Comparison of ENCODE assay signal across 8 cellular contexts in the genomic region with DNA sequence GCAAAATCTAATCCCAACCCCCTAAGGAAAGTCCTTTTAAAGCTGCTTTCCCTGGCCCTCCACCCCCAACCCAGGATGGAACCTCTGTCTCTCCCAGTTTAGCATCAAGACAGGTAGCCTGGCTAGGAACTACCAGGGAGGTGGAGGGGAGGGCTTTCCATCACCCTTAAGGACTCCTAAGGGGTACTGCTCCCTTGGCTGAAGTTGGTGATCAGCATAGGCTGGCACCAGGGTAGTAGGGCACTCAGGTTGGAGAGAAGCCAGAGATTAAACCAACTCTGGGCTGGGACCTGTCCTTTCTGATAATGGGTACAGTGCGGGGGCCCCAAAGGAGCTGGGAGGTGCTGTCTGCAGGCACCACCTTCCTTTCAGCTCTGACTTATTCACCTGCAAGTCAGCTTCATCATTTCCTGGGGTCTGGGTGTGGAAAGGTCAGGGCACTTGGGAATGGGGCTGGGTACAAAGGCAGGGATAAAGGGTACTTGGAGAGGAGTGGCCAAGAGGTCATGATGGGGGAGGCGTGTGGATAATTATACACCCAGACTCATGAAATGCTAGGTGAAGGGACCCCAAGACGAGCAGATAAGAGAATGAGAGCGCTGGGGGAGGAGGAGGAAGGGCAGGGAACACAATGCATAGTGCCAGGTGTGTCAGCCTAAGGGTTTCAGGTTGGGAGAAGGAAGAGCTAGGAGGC. TPM values are rescaled to one million over a fixed set of nuclear protein-coding genes. Genes with fewer than 3 reads are reported as not detected.
DNase-seq lines count a peak whose midpoint lies in the region; ATAC-seq, FAIRE-seq and TF ChIP-seq lines count a peak whose summit lies in the region.
"Had no signal": no experiment of that assay in that cellular context is flagged by ENCODE, and none has a peak within 500 bp of the region (broad histone marks: within the 10 kb centered on the region; RNA-seq: fewer than 3 reads in every experiment).

No MANE protein-coding gene starts in this region.

- CTCF ChIA-PET in HCT116 (lab: Charles Lee) = interaction anchor here (2.7 kb wide), 1 partner anchor 39 kb away, joined by 8 read pairs; no protein-coding TSS in a partner anchor
- CTCF ChIA-PET in H1 (lab: Charles Lee; ENCODE audit: partially characterized antibody) = interaction anchor here (0.6 to 9.6 kb wide), 26 partner anchors 8 to 248 kb away, joined by 3 to 126 read pairs (median 4); partner anchors contain the start of gene KHDC4

- BruUV-seq in HCT116 (replicated peaks; lab: Mats Ljungman, UMichigan) = no TSS peak

- no peaks in the 10 kb centered on the region for H3K27me3 ChIP-seq in HCT116 (ENCODE audit: insufficient read depth, low read length)
- no peaks in the 10 kb centered on the region for H3K27me3 ChIP-seq in SJCRH30
- H3K27me3 ChIP-seq in H1 (replicated peaks in 1 of 4; ENCODE audit: control insufficient read depth in 3 of 4, extremely low read depth in 1 of 4, insufficient read depth in 3 of 4, low read length in 3 of 4) = no peaks in the 10 kb centered on the region
- H3K27me3 ChIP-seq in neural progenitor cell = no peaks in the 10 kb centered on the region

- peaks cover 25% of the 10 kb centered on the region for H3K23me2 ChIP-seq in H1 (ENCODE audit: low read depth, low read length)

- RAD21 ChIA-PET in HCT116 (lab: Charles Lee; ENCODE audit: low non-redundant PET in 1 of 2, low total read pairs in 2 of 2, uncharacterized antibody in 2 of 2, unreplicated experiment in 2 of 2) = interaction anchor here (0.5 to 1.0 kb wide), 7 partner anchors 14 to 774 kb away, joined by 3 to 4 read pairs (median 3); partner anchors contain the start of gene HDGF (in 1 of the 2)

- H3K9me3 ChIP-seq in HCT116 (ENCODE audit: control insufficient read depth in 1 of 2, insufficient read depth in 1 of 2, low read depth in 1 of 2, low read length in 2 of 2) = no peaks in the 10 kb centered on the region
- no peaks in the 10 kb centered on the region for H3K9me3 ChIP-seq in SJCRH30 (replicated peaks)
- no peaks in the 10 kb centered on the region for H3K9me3 ChIP-seq in H1 (ENCODE audit: insufficient read depth in 2 of 2, low read depth in 1 of 2, low read length in 1 of 2)
- no peaks in the 10 kb centered on the region for H3K9me3 ChIP-seq in neural progenitor cell (ENCODE audit: low read depth)

- no peak overlapping the region for H3K14ac ChIP-seq in H1 (ENCODE audit: insufficient read length)

- H2AFZ ChIP-seq in HCT116 (ENCODE audit: low read depth, low read length, poor library complexity, severe bottlenecking) = no peak overlapping the region
- no peak overlapping the region for H2AFZ ChIP-seq in H1 (ENCODE audit: low read length)
- no peak overlapping the region for H2AFZ ChIP-seq in neural progenitor cell (replicated peaks)

- no peaks in the 10 kb centered on the region for H3K9me2 ChIP-seq in HCT116 (ENCODE audit: insufficient read depth)

- peak overlapping the region; percentile 35 for H3K4ac ChIP-seq in H1 (replicated peaks; ENCODE audit: insufficient read length, low read depth, low read length)

- DNase-seq in HCT116 (ENCODE audit: low read depth, low spot score) (no peak), SJCRH30 (peak in 1 of 2 experiments; percentile 31), H1 (ENCODE audit: low read depth in 1 of 2, low spot score in 2 of 2) (no peak), neural progenitor cell (ENCODE audit: low spot score) (no peak), omental fat pad (ENCODE audit: low spot score) (no peak), NCI-H187 (lab: John Stamatoyannopoulos, UW) (no peak), mesenteric fat pad (ENCODE audit: low spot score) (no peak)

- peak overlapping the region; percentile 3 for H4K5ac ChIP-seq in H1 (ENCODE audit: insufficient read length, low read depth, low read length)

- peak overlapping the region; percentile 77; the same call in 1 of the 2 replicates for H2BK12ac ChIP-seq in H1 (ENCODE audit: low read depth, low read length)

- peak overlapping the region; percentile 96 for H3K4me2 ChIP-seq in HCT116 (ENCODE audit: low read length)
- H3K4me2 ChIP-seq in H1 (ENCODE audit: insufficient read depth in 1 of 2, low read depth in 2 of 2, low read length in 2 of 2) = peak overlapping the region; percentile 93 to 99
- peak overlapping the region; percentile 100 for H3K4me2 ChIP-seq in neural progenitor cell

- H4K8ac ChIP-seq in H1 (ENCODE audit: extremely low read depth, insufficient read depth, low read length) = no peak overlapping the region

- peak overlapping the region; percentile 1 for H2BK120ac ChIP-seq in H1 (replicated peaks; ENCODE audit: low read depth, low read length)

- H3K4me3 Mint-ChIP-seq in neural progenitor cell = peak overlapping the region; percentile 92

- no peak overlapping the region for H3K56ac ChIP-seq in H1 (replicated peaks; ENCODE audit: insufficient read length, low read depth, low read length)

- intact Hi-C loops in HCT116 (cut with micrococcal nuclease) = no loop called here

- H4K20me1 ChIP-seq in HCT116 (ENCODE audit: insufficient read depth) (no peaks in the 10 kb centered on the region), H1 (replicated peaks in 1 of 2; ENCODE audit: control insufficient read depth in 1 of 2, insufficient read depth in 2 of 2, low read length in 2 of 2) (peaks cover 20 to 24% of the 10 kb centered on the region in 2 experiments), neural progenitor cell (ENCODE audit: low read depth) (peaks cover 52% of the 10 kb centered on the region)

- TF ChIP-seq EP300 in H1 (IDR thresholded peaks at IDR 0.05; ENCODE audit: borderline replicate concordance in 1 of 2, low read depth in 2 of 2, low read length in 2 of 2) = no peak

- H3K9me3 Mint-ChIP-seq in neural progenitor cell = no peaks in the 10 kb centered on the region

- TF ChIP-seq POLR2A in HCT116 (IDR thresholded peaks at IDR 0.05; ENCODE audit: borderline replicate concordance, extremely low read depth, insufficient read depth, insufficient read length) = no peak
- no peak for TF ChIP-seq POLR2A in H1 (IDR thresholded peaks at IDR 0.05; ENCODE audit: control extremely low read depth in 1 of 2, low read depth in 2 of 2, low read length in 2 of 2)

- peaks cover 50% of the 10 kb centered on the region for H3F3A ChIP-seq in neural progenitor cell (ENCODE audit: low read depth)

- peak overlapping the region; percentile 95 for H3K18ac ChIP-seq in H1 (ENCODE audit: extremely low read depth, low read length)

- TF ChIP-seq CTCF in HCT116 (IDR thresholded peaks at IDR 0.05 in 2 of 3, conservative IDR thresholded peaks at IDR 0.05 in 1 of 3; ENCODE audit: borderline replicate concordance in 1 of 3, insufficient read depth in 1 of 3, low read depth in 2 of 3, low read length in 2 of 3) (no peak), H1 (IDR thresholded peaks at IDR 0.05; ENCODE audit: control extremely low read depth in 1 of 3, insufficient read depth in 1 of 3, low read depth in 1 of 3, low read length in 3 of 3) (no peak), neural progenitor cell (IDR thresholded peaks at IDR 0.05) (no peak), omental fat pad (IDR thresholded peaks at IDR 0.05) (no peak)

- H2BK15ac ChIP-seq in H1 (ENCODE audit: low read length) = 0 out of 2 replicates have a peak overlapping the region, but pooled peaks have one; percentile 3

- TF ChIP-seq RAD21 in HCT116 (IDR thresholded peaks at IDR 0.05; ENCODE audit: low read depth) (no peak), H1 (IDR thresholded peaks at IDR 0.05 in 1 of 2, conservative IDR thresholded peaks at IDR 0.05 in 1 of 2; ENCODE audit: low read depth in 2 of 2, low read length in 2 of 2) (no peak)

- H3K4me3 ChIP-seq in HCT116 (replicated peaks in 1 of 2; ENCODE audit: low read depth in 1 of 2, low read length in 2 of 2) (peak overlapping the region; percentile 87 to 91), SJCRH30 (peak overlapping the region; percentile 97), H1 (ENCODE audit: extremely low read depth in 1 of 4, insufficient read depth in 2 of 4, low read depth in 3 of 4, low read length in 4 of 4) (peak overlapping the region; percentile 77 to 97 (median 90)), neural progenitor cell (peak overlapping the region; percentile 97)

- H3K9ac ChIP-seq in HCT116 (ENCODE audit: low read length) = peak overlapping the region; percentile 97
- H3K9ac ChIP-seq in H1 (replicated peaks in 1 of 4; ENCODE audit: extremely low read depth in 1 of 4, low read depth in 3 of 4, low read length in 3 of 4) = peak overlapping the region in 3 of 4 experiments; percentile 86 to 92 (median 88); a peak in 5 of 7 replicates
- peak overlapping the region; percentile 86 for H3K9ac ChIP-seq in neural progenitor cell

- peak overlapping the region; percentile 57; the same call in 1 of the 2 replicates for H2BK20ac ChIP-seq in H1 (ENCODE audit: low read length)

- H3K4me1 ChIP-seq in HCT116 (ENCODE audit: control insufficient read depth in 1 of 2, insufficient read depth in 2 of 2, low read length in 2 of 2) (peaks cover 51 to 68% of the 10 kb centered on the region in 2 experiments), SJCRH30 (peaks cover 31% of the 10 kb centered on the region), H1 (replicated peaks in 1 of 4; ENCODE audit: control insufficient read depth in 3 of 4, insufficient read depth in 4 of 4, low read length in 3 of 4) (peaks cover 28 to 47% (median 32%) of the 10 kb centered on the region in 4 experiments), neural progenitor cell (peaks cover 44% of the 10 kb centered on the region)

- peaks cover 9% of the 10 kb centered on the region for H3K27me3 Mint-ChIP-seq in neural progenitor cell (ENCODE audit: insufficient read depth, low read depth)

- ATAC-seq in HCT116 (no peak), omental fat pad (ENCODE audit: low FRiP score) (no peak)

- H3K36me3 Mint-ChIP-seq in neural progenitor cell = peaks cover 2% of the 10 kb centered on the region

- peak overlapping the region; percentile 29; the same call in 1 of the 2 replicates for H2AK5ac ChIP-seq in H1 (ENCODE audit: low read depth, low read length)

- peak overlapping the region; percentile 97 for H3K27ac Mint-ChIP-seq in neural progenitor cell

- H2BK5ac ChIP-seq in H1 (ENCODE audit: low read depth, low read length) = peak overlapping the region; percentile 97; the same call in 1 of the 2 replicates

- peaks cover 21% of the 10 kb centered on the region for H3K79me1 ChIP-seq in H1 (ENCODE audit: low read depth, low read length)

- H4K91ac ChIP-seq in H1 (replicated peaks; ENCODE audit: insufficient read length, low read length) = peak overlapping the region; percentile 18

- 10% methylated on average over 4 of the region's 4 CpGs; no CpG with 5 or more reads in 1 of the 2 experiments for WGBS in H1 (ENCODE audit: extremely low coverage in 1 of 2, insufficient coverage in 1 of 2, insufficient read length in 1 of 2, insufficient replicate concordance in 2 of 2, low coverage in 1 of 2, low lambda C conversion rate in 2 of 2, missing lambda C conversion rate in 1 of 2), 2 experiments

- peaks cover 69% of the 10 kb centered on the region for H3K79me2 ChIP-seq in HCT116 (ENCODE audit: insufficient read depth, low read length)
- peaks cover 39 to 58% of the 10 kb centered on the region in 2 experiments for H3K79me2 ChIP-seq in H1 (ENCODE audit: control insufficient read depth in 1 of 2, insufficient read depth in 2 of 2, low read length in 2 of 2)
- H3K79me2 ChIP-seq in neural progenitor cell (ENCODE audit: low read depth) = peaks cover 75% of the 10 kb centered on the region

- peaks cover 80% of the 10 kb centered on the region for H3K4me1 Mint-ChIP-seq in neural progenitor cell

- no peaks in the 10 kb centered on the region for H3K36me3 ChIP-seq in HCT116 (ENCODE audit: control insufficient read depth in 1 of 2, insufficient read depth in 2 of 2, low read length in 2 of 2)
- peaks cover 17% of the 10 kb centered on the region; the same call in 1 of the 2 replicates for H3K36me3 ChIP-seq in SJCRH30
- H3K36me3 ChIP-seq in H1 (ENCODE audit: control insufficient read depth in 2 of 4, insufficient read depth in 4 of 4, low read length in 3 of 4) = peaks cover 0 to 3% (median 0%) of the 10 kb centered on the region in 4 experiments; a peak in 1 of 8 replicates
- no peaks in the 10 kb centered on the region for H3K36me3 ChIP-seq in neural progenitor cell

- no peak for FAIRE-seq in H1 (lab: Jason Lieb, UNC)

- no peak overlapping the region for H3K23ac ChIP-seq in H1 (ENCODE audit: insufficient read length)

- H3K27ac ChIP-seq in HCT116 (ENCODE audit: low read depth, low read length) (peak overlapping the region; percentile 85), SJCRH30 (peak overlapping the region; percentile 96), H1 (ENCODE audit: low read depth, low read length) (no peak overlapping the region), neural progenitor cell (peak overlapping the region; percentile 92)

- POLR2A ChIA-PET in HCT116 (lab: Charles Lee) (interaction anchor here (0.9 to 3.6 kb wide), 5 partner anchors 9 to 43 kb away, joined by 3 to 28 read pairs (median 9); partner anchors contain the start of gene KHDC4), H1 (lab: Charles Lee; ENCODE audit: partially characterized antibody) (interaction anchor here (0.6 to 19.2 kb wide), 37 partner anchors 5 to 305 kb away, joined by 3 to 282 read pairs (median 4); partner anchors contain the start of genes ARHGEF2, KHDC4, MEX3A and PMF1)

RNA-seq across cellular contexts. Expression of gene ARHGEF2, which starts 1.3 kb away (rescaled TPM):
- 90.1 TPM for total RNA-seq in HCT116 (2021; ENCODE audit: unreplicated experiment)
- 91.8 and 95.7 TPM in 2 replicates for polyA plus RNA-seq in HCT116 (2012)
- total RNA-seq in SJCRH30 (2014; rRNA removed; shearing (Covaris generic)) = 152 and 167 TPM in 2 replicates
- 68.3 and 80.5 TPM in 2 replicates for total RNA-seq in H1 (2021; fragmentation: NEBNext Ultra II Directional; extraction: Animal tissue kit (Norgen Biotek cat#: 25700))
- polyA plus RNA-seq in H1 (2011; rRNA removed) = 42.7 and 55.0 TPM in 2 replicates
- polyA plus RNA-seq in H1 (2011; cell fraction: cytosol; rRNA removed) = 36.0 TPM
- 102 TPM for polyA plus RNA-seq in H1 (2011; cell fraction: nucleus; rRNA removed)
- polyA plus RNA-seq in H1 (2012, experiment 1 of 2) = 54.6 to 83.3 TPM (median 61.5 TPM) in 4 replicates
- polyA plus RNA-seq in H1 (2012, experiment 2 of 2) = 40.4 TPM
- polyA plus RNA-seq in H1 (2013, experiment 1 of 2) = 27.1 TPM
- 27.2 TPM for polyA plus RNA-seq in H1 (2013, experiment 2 of 2)
- polyA minus RNA-seq in H1 (2011; rRNA and poly(A)+ RNA removed) = 67.3 and 87.2 TPM in 2 replicates
- polyA minus RNA-seq in H1 (2011; cell fraction: cytosol; rRNA and poly(A)+ RNA removed) = 29.9 TPM
- 75.9 TPM for polyA minus RNA-seq in H1 (2011; cell fraction: nucleus; rRNA and poly(A)+ RNA removed)
- 79.7 and 108 TPM in 2 replicates for total RNA-seq in neural progenitor cell (ENCODE audit: low replicate concordance)
- 100 to 1,000 TPM in 2 of 4 donors, 10 to 100 TPM in 2; 89.5 to 151 (median 98.6) TPM for total RNA-seq in omental fat pad
- 150 TPM for total RNA-seq in mesenteric fat pad

RNA-seq across cellular contexts. Expression of gene RXFP4, which starts 35.6 kb away (rescaled TPM):
- total RNA-seq in HCT116 (2021; ENCODE audit: unreplicated experiment) = 0.20 TPM
- 0.27 and 0.31 TPM in 2 replicates for polyA plus RNA-seq in HCT116 (2012)
- 0.08 TPM in 1 of 2 replicates, not detected in the other for total RNA-seq in SJCRH30 (2014; rRNA removed; shearing (Covaris generic))
- not detected in 2 replicates for total RNA-seq in H1 (2021; fragmentation: NEBNext Ultra II Directional; extraction: Animal tissue kit (Norgen Biotek cat#: 25700))
- polyA plus RNA-seq in H1 (2011; rRNA removed) = 0.09 TPM in 1 of 2 replicates, not detected in the other
- polyA plus RNA-seq in H1 (2011; cell fraction: cytosol; rRNA removed) = not detected
- polyA plus RNA-seq in H1 (2011; cell fraction: nucleus; rRNA removed) = not detected
- polyA plus RNA-seq in H1 (2012, experiment 1 of 2) = 0.18 TPM in 1 of 4 replicates, not detected in the others
- polyA plus RNA-seq in H1 (2012, experiment 2 of 2) = not detected
- polyA plus RNA-seq in H1 (2013, experiment 1 of 2) = not detected
- polyA plus RNA-seq in H1 (2013, experiment 2 of 2) = not detected
- 0.15 TPM in 1 of 2 replicates, not detected in the other for polyA minus RNA-seq in H1 (2011; rRNA and poly(A)+ RNA removed)
- not detected for polyA minus RNA-seq in H1 (2011; cell fraction: cytosol; rRNA and poly(A)+ RNA removed)
- 0.70 TPM for polyA minus RNA-seq in H1 (2011; cell fraction: nucleus; rRNA and poly(A)+ RNA removed)
- total RNA-seq in neural progenitor cell (ENCODE audit: low replicate concordance) = not detected in 2 replicates
- total RNA-seq in omental fat pad = not detected
- not detected for total RNA-seq in mesenteric fat pad
- total RNA-seq: activated CD8-positive, alpha-beta memory T cell treated with anti-CD3 and anti-CD28 coated beads for 36 hours had no signal

RNA-seq across cellular contexts. Expression of gene KHDC4, which starts 42.8 kb away (rescaled TPM):
- total RNA-seq in HCT116 (2021; ENCODE audit: unreplicated experiment) (60.7 TPM), neural progenitor cell (ENCODE audit: low replicate concordance) (91.5 and 91.9 TPM in 2 replicates), omental fat pad (10 to 100 TPM; 28.8 to 54.2 (median 42.7) TPM), mesenteric fat pad (30.7 TPM)
- polyA plus RNA-seq in HCT116 (2012) = 31.2 and 37.0 TPM in 2 replicates
- 36.4 and 52.1 TPM in 2 replicates for total RNA-seq in SJCRH30 (2014; rRNA removed; shearing (Covaris generic))
- total RNA-seq in H1 (2021; fragmentation: NEBNext Ultra II Directional; extraction: Animal tissue kit (Norgen Biotek cat#: 25700)) = 53.4 and 56.6 TPM in 2 replicates
- polyA plus RNA-seq in H1 (2011; rRNA removed) = 59.9 and 81.1 TPM in 2 replicates
- polyA plus RNA-seq in H1 (2011; cell fraction: cytosol; rRNA removed) = 82.9 TPM
- 112 TPM for polyA plus RNA-seq in H1 (2011; cell fraction: nucleus; rRNA removed)
- polyA plus RNA-seq in H1 (2012, experiment 1 of 2) = 50.2 to 59.1 TPM (median 55.5 TPM) in 4 replicates
- polyA plus RNA-seq in H1 (2012, experiment 2 of 2) = 11.6 TPM
- polyA plus RNA-seq in H1 (2013, experiment 1 of 2) = 46.7 TPM
- 44.1 TPM for polyA plus RNA-seq in H1 (2013, experiment 2 of 2)
- polyA minus RNA-seq in H1 (2011; rRNA and poly(A)+ RNA removed) = 89.4 and 120 TPM in 2 replicates
- 50.6 TPM for polyA minus RNA-seq in H1 (2011; cell fraction: cytosol; rRNA and poly(A)+ RNA removed)
- polyA minus RNA-seq in H1 (2011; cell fraction: nucleus; rRNA and poly(A)+ RNA removed) = 103 TPM

RNA-seq across cellular contexts. Expression of gene SSR2, which starts 43.7 kb away (rescaled TPM):
- total RNA-seq in HCT116 (2021; ENCODE audit: unreplicated experiment) (153 TPM), neural progenitor cell (ENCODE audit: low replicate concordance) (293 and 314 TPM in 2 replicates), omental fat pad (100 to 1,000 TPM; 197 to 397 (median 308) TPM), mesenteric fat pad (179 TPM)
- polyA plus RNA-seq in HCT116 (2012) = 225 and 258 TPM in 2 replicates
- total RNA-seq in SJCRH30 (2014; rRNA removed; shearing (Covaris generic)) = 170 and 183 TPM in 2 replicates
- 190 and 196 TPM in 2 replicates for total RNA-seq in H1 (2021; fragmentation: NEBNext Ultra II Directional; extraction: Animal tissue kit (Norgen Biotek cat#: 25700))
- polyA plus RNA-seq in H1 (2011; rRNA removed) = 411 and 648 TPM in 2 replicates
- polyA plus RNA-seq in H1 (2011; cell fraction: cytosol; rRNA removed) = 513 TPM
- 240 TPM for polyA plus RNA-seq in H1 (2011; cell fraction: nucleus; rRNA removed)
- 232 to 248 TPM (median 244 TPM) in 4 replicates for polyA plus RNA-seq in H1 (2012, experiment 1 of 2)
- polyA plus RNA-seq in H1 (2012, experiment 2 of 2) = 448 TPM
- polyA plus RNA-seq in H1 (2013, experiment 1 of 2) = 408 TPM
- polyA plus RNA-seq in H1 (2013, experiment 2 of 2) = 481 TPM
- 282 and 428 TPM in 2 replicates for polyA minus RNA-seq in H1 (2011; rRNA and poly(A)+ RNA removed)
- polyA minus RNA-seq in H1 (2011; cell fraction: cytosol; rRNA and poly(A)+ RNA removed) = 95.5 TPM
- 85.3 TPM for polyA minus RNA-seq in H1 (2011; cell fraction: nucleus; rRNA and poly(A)+ RNA removed)
